ENCODE assay signal across 8 cellular contexts in the genomic region with DNA sequence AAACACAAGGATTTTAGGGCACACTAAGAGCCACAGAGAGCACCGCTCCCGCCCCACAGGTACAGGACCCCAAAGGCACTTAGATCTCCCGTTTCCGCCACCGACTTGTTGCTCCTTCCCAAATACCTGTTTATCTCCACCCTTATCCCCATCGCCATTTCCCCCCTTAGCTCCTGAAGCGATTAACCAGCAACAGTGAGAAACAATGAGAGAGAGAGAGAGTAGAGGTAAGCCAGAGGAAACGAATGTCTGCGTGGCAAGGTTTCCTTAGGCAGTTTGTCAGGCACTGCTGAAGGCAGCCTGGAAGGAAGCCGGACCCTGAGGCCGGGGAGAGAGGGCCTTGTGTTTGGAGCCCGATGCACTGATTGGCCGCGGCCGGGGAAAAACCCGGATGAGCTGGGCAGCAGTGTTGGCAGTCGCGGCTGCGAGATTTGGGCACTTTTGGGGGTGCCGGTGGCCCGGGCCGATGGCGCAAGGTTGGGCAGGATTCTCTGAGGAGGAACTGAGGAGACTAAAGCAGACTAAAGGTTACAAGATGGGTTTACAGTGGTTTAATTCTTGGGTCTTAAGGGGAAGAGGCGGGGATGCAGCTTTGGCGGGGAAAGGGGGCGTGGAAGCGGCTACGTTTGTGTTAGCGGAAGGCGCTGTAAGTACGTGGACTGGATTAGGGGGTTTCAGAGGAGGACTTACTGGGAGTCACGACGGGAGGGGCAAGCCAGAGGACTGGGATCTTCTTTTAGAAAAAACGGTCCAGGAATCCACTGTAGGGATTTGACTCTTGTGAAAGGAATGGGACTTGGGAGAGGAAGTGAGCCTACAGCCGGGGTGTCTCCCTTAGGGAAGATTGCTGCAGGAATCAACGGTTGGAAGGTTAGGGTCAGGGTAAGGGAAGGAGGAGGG. TPM values are rescaled to one million over a fixed set of nuclear protein-coding genes. Genes with fewer than 3 reads are reported as not detected.
DNase-seq lines count a peak whose midpoint lies in the region; ATAC-seq and TF ChIP-seq lines count a peak whose summit lies in the region.

Gene GORAB, plus strand, starts transcription at position 409 of the 900 bp plus-strand sequence. Its CDS starts 58 bp downstream, at position 467.

- peak within 1 kb of the TSS; percentile 87 for H3K4me2 ChIP-seq in GM23338

- no peaks in the 10 kb centered on the region for H4K20me1 ChIP-seq in GM23338 (replicated peaks; ENCODE audit: insufficient read depth)

- H3K9me3 Mint-ChIP-seq in GM23338 = no peaks in the 10 kb centered on the region
- H3K9me3 Mint-ChIP-seq in activated T-helper 2 cell treated with anti-CD3 and anti-CD28 coated beads, Interferon-gamma antibody, Interleukin-2, Interleukin-4, amounts not matched to agents 10 μg/mL and 5 μg/mL and 100 μg/mL, durations not matched to agents 14 hours and 24 hours and 36 hours = no peaks in the 10 kb centered on the region
- H3K9me3 Mint-ChIP-seq in nephron progenitor cell = no peaks in the 10 kb centered on the region
- H3K9me3 Mint-ChIP-seq in stimulated activated naive CD8-positive, alpha-beta T cell treated with anti-CD3 and anti-CD28 coated beads, Interleukin-15, Interleukin-2, amounts not matched to agents 100 ng/mL and 50 ng/mL, for 24 hours = no peaks in the 10 kb centered on the region

- CTCF ChIA-PET in RWPE1 (lab: Yijun Ruan, JAX) = no interaction called here

- TF ChIP-seq CTCF in GM23338 (conservative IDR thresholded peaks at IDR 0.05; ENCODE audit: low read depth in 2 of 2) (no peak), RWPE1 (conservative IDR thresholded peaks at IDR 0.05; ENCODE audit: low read depth) (no peak), nephron progenitor cell (IDR thresholded peaks at IDR 0.05) (no peak)

- peak within 1 kb of the TSS; percentile 99 for H3K27ac ChIP-seq in GM23338 (ENCODE audit: low read depth)
- H3K27ac ChIP-seq in RWPE1 = peak within 1 kb of the TSS; percentile 87

- peak within 1 kb of the TSS; percentile 59 for H3K4me3 ChIP-seq in GM23338

- no peaks in the 10 kb centered on the region for H3K9me2 ChIP-seq in GM23338 (ENCODE audit: insufficient read depth)

- intact Hi-C loops in activated T-helper 2 cell treated with anti-CD3 and anti-CD28 coated beads, Interferon-gamma antibody, Interleukin-2, Interleukin-4, amounts not matched to agents 10 μg/mL and 5 μg/mL and 100 μg/mL, durations not matched to agents 14 hours and 24 hours and 36 hours (cut with micrococcal nuclease) = loop anchor here (1.0 to 5.0 kb wide), 4 partner anchors 458 to 735 kb away; partner anchors contain the start of genes KIFAP3 and SCYL3

- H3F3A ChIP-seq in GM23338 (replicated peaks; ENCODE audit: low read depth) = no peaks in the 10 kb centered on the region

- ATAC-seq in GM23338 = peak; percentile 97

- H3K36me3 Mint-ChIP-seq in GM23338 (ENCODE audit: low read depth) (peaks cover 3% of the 10 kb centered on the region; the same call in 2 of the 3 replicates), nephron progenitor cell (ENCODE audit: low read depth) (peaks cover 17% of the 10 kb centered on the region)
- H3K36me3 Mint-ChIP-seq in activated T-helper 2 cell treated with anti-CD3 and anti-CD28 coated beads, Interferon-gamma antibody, Interleukin-2, Interleukin-4, amounts not matched to agents 10 μg/mL and 5 μg/mL and 100 μg/mL, durations not matched to agents 14 hours and 24 hours and 36 hours (ENCODE audit: low read depth) = peaks cover 9% of the 10 kb centered on the region
- H3K36me3 Mint-ChIP-seq in stimulated activated naive CD8-positive, alpha-beta T cell treated with anti-CD3 and anti-CD28 coated beads, Interleukin-15, Interleukin-2, amounts not matched to agents 100 ng/mL and 50 ng/mL, for 24 hours (ENCODE audit: low read depth) = peaks cover 14% of the 10 kb centered on the region

- peaks cover 47% of the 10 kb centered on the region for H3K79me2 ChIP-seq in GM23338 (replicated peaks; ENCODE audit: insufficient read depth)

- H3K27me3 Mint-ChIP-seq in GM23338 (ENCODE audit: insufficient read depth, low read depth, poor library complexity) (no peaks in the 10 kb centered on the region), nephron progenitor cell (ENCODE audit: low read depth, poor library complexity) (peaks cover 11% of the 10 kb centered on the region)
- H3K27me3 Mint-ChIP-seq in activated T-helper 2 cell treated with anti-CD3 and anti-CD28 coated beads, Interferon-gamma antibody, Interleukin-2, Interleukin-4, amounts not matched to agents 10 μg/mL and 5 μg/mL and 100 μg/mL, durations not matched to agents 14 hours and 24 hours and 36 hours (ENCODE audit: low read depth) = peaks cover 12% of the 10 kb centered on the region
- peaks cover 3% of the 10 kb centered on the region for H3K27me3 Mint-ChIP-seq in stimulated activated naive CD8-positive, alpha-beta T cell treated with anti-CD3 and anti-CD28 coated beads, Interleukin-15, Interleukin-2, amounts not matched to agents 100 ng/mL and 50 ng/mL, for 24 hours

- peaks cover 14% of the 10 kb centered on the region for H3K4me1 ChIP-seq in GM23338 (ENCODE audit: insufficient read depth)

- H3K27me3 ChIP-seq in GM23338 (ENCODE audit: insufficient read depth) = no peaks in the 10 kb centered on the region

- POLR2A ChIA-PET in RWPE1 (lab: Yijun Ruan, JAX; ENCODE audit: low non-redundant PET) = no interaction called here

- H3K4me1 Mint-ChIP-seq in GM23338 (peaks cover 2% of the 10 kb centered on the region; the same call in 1 of the 3 replicates), nephron progenitor cell (peaks cover 9% of the 10 kb centered on the region)
- peaks cover 6% of the 10 kb centered on the region for H3K4me1 Mint-ChIP-seq in activated T-helper 2 cell treated with anti-CD3 and anti-CD28 coated beads, Interferon-gamma antibody, Interleukin-2, Interleukin-4, amounts not matched to agents 10 μg/mL and 5 μg/mL and 100 μg/mL, durations not matched to agents 14 hours and 24 hours and 36 hours (ENCODE audit: low read depth)
- H3K4me1 Mint-ChIP-seq in stimulated activated naive CD8-positive, alpha-beta T cell treated with anti-CD3 and anti-CD28 coated beads, Interleukin-15, Interleukin-2, amounts not matched to agents 100 ng/mL and 50 ng/mL, for 24 hours (ENCODE audit: low read depth) = peaks cover 15% of the 10 kb centered on the region

- H2AFZ ChIP-seq in GM23338 = peak within 1 kb of the TSS; percentile 91

- H3K4me3 Mint-ChIP-seq in GM23338 (no peak within 1 kb of the TSS; the same call in 2 of the 3 replicates), nephron progenitor cell (no peak within 1 kb of the TSS)
- no peak within 1 kb of the TSS for H3K4me3 Mint-ChIP-seq in activated T-helper 2 cell treated with anti-CD3 and anti-CD28 coated beads, Interferon-gamma antibody, Interleukin-2, Interleukin-4, amounts not matched to agents 10 μg/mL and 5 μg/mL and 100 μg/mL, durations not matched to agents 14 hours and 24 hours and 36 hours (ENCODE audit: low read depth)
- no peak within 1 kb of the TSS for H3K4me3 Mint-ChIP-seq in stimulated activated naive CD8-positive, alpha-beta T cell treated with anti-CD3 and anti-CD28 coated beads, Interleukin-15, Interleukin-2, amounts not matched to agents 100 ng/mL and 50 ng/mL, for 24 hours

- H3K27ac Mint-ChIP-seq in GM23338 = no peak within 1 kb of the TSS; the same call in 1 of the 2 replicates
- H3K27ac Mint-ChIP-seq in activated T-helper 2 cell treated with anti-CD3 and anti-CD28 coated beads, Interferon-gamma antibody, Interleukin-2, Interleukin-4, amounts not matched to agents 10 μg/mL and 5 μg/mL and 100 μg/mL, durations not matched to agents 14 hours and 24 hours and 36 hours = no peak within 1 kb of the TSS
- H3K27ac Mint-ChIP-seq in nephron progenitor cell = no peak within 1 kb of the TSS
- H3K27ac Mint-ChIP-seq in stimulated activated naive CD8-positive, alpha-beta T cell treated with anti-CD3 and anti-CD28 coated beads, Interleukin-15, Interleukin-2, amounts not matched to agents 100 ng/mL and 50 ng/mL, for 24 hours = peak within 1 kb of the TSS; percentile 53

- no peaks in the 10 kb centered on the region; the same call in 1 of the 2 replicates for H3K36me3 ChIP-seq in GM23338 (ENCODE audit: insufficient read depth)

- DNase-seq in EH (ENCODE audit: low read depth) (peak; percentile 99), GM23338 (ENCODE audit: low spot score) (peak; percentile 94), LHCN-M2 (ENCODE audit: low read depth) (peak; percentile 91), RWPE1 (ENCODE audit: low spot score) (peak; percentile 97), fibroblast of the conjunctiva (ENCODE audit: low read depth) (peak; percentile 89), nephron progenitor cell (peak; percentile 84)
- DNase-seq in activated T-helper 2 cell treated with anti-CD3 and anti-CD28 coated beads, Interferon-gamma antibody, Interleukin-2, Interleukin-4, amounts not matched to agents 10 μg/mL and 5 μg/mL and 100 μg/mL, durations not matched to agents 14 hours and 24 hours and 36 hours (ENCODE audit: low spot score) = peak; percentile 84

TF ChIP-seq in GM23338, 12 proteins besides CTCF, POLR2A, EP300 and RAD21 (continues in another document):
- TF ChIP-seq CREB1 (CRISPR knock-in tag; IDR thresholded peaks at IDR 0.05; ENCODE audit: low read depth) = peak; percentile 51
- TF ChIP-seq POLR2AphosphoS5 (IDR thresholded peaks at IDR 0.05; ENCODE audit: low read depth) = peak; percentile 85

RNA-seq across cellular contexts. Expression of gene GORAB, which starts in this region (rescaled TPM):
- total RNA-seq in GM23338 (2014; rRNA removed; shearing (Covaris generic)) = 11.6 and 21.1 TPM in 2 replicates
- polyA plus RNA-seq in GM23338 (2016; fragmentation: Nextera tagmentation; extraction: Ambion mirVana) = 10.4 and 10.9 TPM in 2 replicates
- 9.8 and 14.0 TPM in 2 replicates for total RNA-seq in LHCN-M2 (2014; rRNA removed)
- polyA plus RNA-seq in LHCN-M2 (2012) = 3.4 TPM
- total RNA-seq in activated T-helper 2 cell treated with anti-CD3 and anti-CD28 coated beads, Interferon-gamma antibody, Interleukin-2, Interleukin-4, amounts not matched to agents 10 μg/mL and 5 μg/mL and 100 μg/mL, durations not matched to agents 14 hours and 24 hours and 36 hours = 10.1 and 12.3 TPM in 2 replicates

Comparison
In these comparisons a context has a peak if more than half of its experiments do, and no peak if none do; other contexts are left out.
1. Peak in every context shown above with its lines: DNase-seq, ATAC-seq, H3K4me3 ChIP-seq and H3K27ac ChIP-seq.